ENCODE assay signal across 16 cellular contexts in the genomic region with DNA sequence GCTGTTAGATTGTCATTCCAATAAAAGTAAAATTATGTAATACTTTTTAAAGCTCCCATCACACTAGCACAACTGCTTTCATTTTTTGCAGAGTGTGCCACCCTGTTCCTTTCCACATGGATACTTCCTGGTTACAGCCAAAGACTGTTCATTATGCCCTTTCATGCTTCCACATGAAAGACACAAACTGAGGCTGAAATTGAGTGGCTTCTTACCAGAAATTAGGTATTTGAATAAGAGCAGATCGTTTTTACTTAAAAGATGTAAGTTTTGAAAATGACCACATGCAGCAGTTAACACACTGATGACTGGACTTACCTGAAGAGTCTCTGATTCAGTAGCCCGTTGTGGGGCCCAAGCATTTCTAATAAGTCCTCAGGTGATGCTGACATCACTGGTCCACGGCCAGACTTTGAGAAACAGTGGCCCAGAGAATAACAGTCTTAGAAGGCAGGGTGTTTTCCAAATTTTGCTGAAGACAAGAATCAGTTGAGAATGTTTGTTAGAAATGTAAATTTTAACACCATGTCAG.
DNase-seq lines count a peak whose midpoint lies in the region; ATAC-seq and TF ChIP-seq lines count a peak whose summit lies in the region.
"Had no signal": no experiment of that assay in that cellular context is flagged by ENCODE, and none has a peak within 500 bp of the region (broad histone marks: within the 10 kb centered on the region; RNA-seq: fewer than 3 reads in every experiment).

No MANE protein-coding gene starts in this region.

- H3K4me1 Mint-ChIP-seq in activated CD8-positive, alpha-beta memory T cell treated with anti-CD3 and anti-CD28 coated beads, Interleukin-2, amount 10 ng/mL, durations not matched to agents 7 days and 5 days: peaks cover 42% of the 10 kb centered on the region
- peaks cover 36% of the 10 kb centered on the region for H3K4me1 Mint-ChIP-seq in endodermal cell

- no peak overlapping the region for H3K4me3 Mint-ChIP-seq in activated CD8-positive, alpha-beta memory T cell treated with anti-CD3 and anti-CD28 coated beads, Interleukin-2, amount 10 ng/mL, durations not matched to agents 7 days and 5 days
- H3K4me3 Mint-ChIP-seq in endodermal cell: no peak overlapping the region
- H3K4me3 Mint-ChIP-seq: IgD-negative memory B cell had no signal

- no peaks in the 10 kb centered on the region for H3K9me3 Mint-ChIP-seq in activated CD8-positive, alpha-beta memory T cell treated with anti-CD3 and anti-CD28 coated beads, Interleukin-2, amount 10 ng/mL, durations not matched to agents 7 days and 5 days (ENCODE audit: low read depth)
- H3K9me3 Mint-ChIP-seq in endodermal cell: no peaks in the 10 kb centered on the region
- H3K9me3 Mint-ChIP-seq: IgD-negative memory B cell had no signal

- H3K27ac ChIP-seq in KMS-11: peak overlapping the region; percentile 80
- H3K27ac ChIP-seq in sigmoid colon: peak overlapping the region in 3 of 4 donors; percentile 21 to 59 (median 39)
- no peak overlapping the region for H3K27ac ChIP-seq in endodermal cell (ENCODE audit: low read depth, low read length)
- H3K27ac ChIP-seq: 22Rv1 had no signal

- no peak for ATAC-seq in activated CD8-positive, alpha-beta memory T cell treated with anti-CD3 and anti-CD28 coated beads, Interleukin-2, amount 10 ng/mL, durations not matched to agents 7 days and 5 days
- ATAC-seq in GM18498 (IDR thresholded peaks at IDR 0.05; ENCODE audit: unreplicated experiment): no peak
- ATAC-seq: HCT116 had no signal

- TF ChIP-seq POLR2A in sigmoid colon (IDR thresholded peaks at IDR 0.05): no peak

- WGBS in sigmoid colon, 2 donors: 59 to 80% methylated on average over 3 of the region's 3 CpGs
- 91 to 92% methylated on average over 3 of the region's 3 CpGs for WGBS in endodermal cell (ENCODE audit: insufficient coverage in 1 of 2, insufficient read length in 1 of 2), 2 experiments

- H3K9me3 ChIP-seq in sigmoid colon: no peaks in the 10 kb centered on the region
- H3K9me3 ChIP-seq in endodermal cell (ENCODE audit: control insufficient read depth, low read length): no peaks in the 10 kb centered on the region

- H4K20me1 ChIP-seq in KMS-11 (ENCODE audit: insufficient read depth): no peaks in the 10 kb centered on the region

- H3K79me2 ChIP-seq in KMS-11 (ENCODE audit: insufficient read depth, low read depth): no peaks in the 10 kb centered on the region

- H3K36me3 ChIP-seq in KMS-11 (ENCODE audit: insufficient read depth): no peaks in the 10 kb centered on the region
- no peaks in the 10 kb centered on the region for H3K36me3 ChIP-seq in sigmoid colon
- no peaks in the 10 kb centered on the region for H3K36me3 ChIP-seq in endodermal cell (ENCODE audit: control insufficient read depth, insufficient read depth, low read length)

- peak overlapping the region; percentile 47 for H3K27ac Mint-ChIP-seq in activated CD8-positive, alpha-beta memory T cell treated with anti-CD3 and anti-CD28 coated beads, Interleukin-2, amount 10 ng/mL, durations not matched to agents 7 days and 5 days
- no peak overlapping the region for H3K27ac Mint-ChIP-seq in endodermal cell
- H3K27ac Mint-ChIP-seq: IgD-negative memory B cell had no signal

- H3K4me3 ChIP-seq in KMS-11 (IDR thresholded peaks at IDR 0.05; ENCODE audit: insufficient read depth, low read depth, low read length): no peak overlapping the region
- H3K4me3 ChIP-seq in epithelial cell of esophagus (ENCODE audit: low read length): no peak overlapping the region
- no peak overlapping the region for H3K4me3 ChIP-seq in sigmoid colon
- H3K4me3 ChIP-seq in endodermal cell (ENCODE audit: low read length): no peak overlapping the region

- intact Hi-C loops in sigmoid colon (cut with DNase I): no loop called here

- no peak for DNase-seq in activated CD8-positive, alpha-beta memory T cell treated with anti-CD3 and anti-CD28 coated beads, Interleukin-2, amount 10 ng/mL, durations not matched to agents 7 days and 5 days
- no peak for DNase-seq in activated CD8-positive, alpha-beta memory T cell treated with anti-CD3 and anti-CD28 coated beads, Interleukin-2, amount 50 U/mL, for 4 hours
- DNase-seq in epithelial cell of esophagus (ENCODE audit: low read depth) (peak; percentile 33), sigmoid colon (no peak), endodermal cell (no peak), NCI-H2227 (lab: John Stamatoyannopoulos, UW; ENCODE audit: unreplicated experiment) (no peak)
- DNase-seq: NCI-H1092, NCI-H1694 treated with DMSO at 0.1 percent for 48 hours, NCI-H446 treated with DMSO at 0.1 percent for 48 hours, NCI-H774, SIG-M5 had no signal

- H3K4me2 ChIP-seq in KMS-11: peak overlapping the region; percentile 82

- no peak overlapping the region; the same call in 1 of the 2 replicates for H3K9ac ChIP-seq in KMS-11
- no peak overlapping the region for H3K9ac ChIP-seq in endodermal cell (ENCODE audit: extremely low read depth, low read length, poor library complexity, severe bottlenecking)

- H3K27me3 ChIP-seq in KMS-11 (ENCODE audit: insufficient read depth, low read depth): no peaks in the 10 kb centered on the region
- no peaks in the 10 kb centered on the region for H3K27me3 ChIP-seq in sigmoid colon
- no peaks in the 10 kb centered on the region for H3K27me3 ChIP-seq in endodermal cell (ENCODE audit: control insufficient read depth, insufficient read depth, low read length, poor library complexity, severe bottlenecking)

- no peak for TF ChIP-seq CTCF in KMS-11 (conservative IDR thresholded peaks at IDR 0.05; ENCODE audit: low read depth, low read length)
- TF ChIP-seq CTCF in epithelial cell of esophagus (IDR thresholded peaks at IDR 0.05; ENCODE audit: insufficient read depth, low read depth, low read length, missing control alignments): no peak
- TF ChIP-seq CTCF in sigmoid colon (IDR thresholded peaks at IDR 0.05): no peak
- no peak for TF ChIP-seq CTCF in endodermal cell (conservative IDR thresholded peaks at IDR 0.05)

- CTCF ChIA-PET in activated CD8-positive, alpha-beta memory T cell treated with anti-CD3 and anti-CD28 coated beads, Interleukin-2, amount 10 ng/mL, durations not matched to agents 7 days and 5 days (lab: Charles Lee): no interaction called here

- H3K4me1 ChIP-seq in KMS-11 (ENCODE audit: low read depth, poor library complexity, severe bottlenecking): peaks cover 80% of the 10 kb centered on the region
- H3K4me1 ChIP-seq in sigmoid colon: peaks cover 0 to 72% (median 37%) of the 10 kb centered on the region in 4 donors
- H3K4me1 ChIP-seq in endodermal cell (ENCODE audit: control insufficient read depth, insufficient read depth, low read length): peaks cover 5% of the 10 kb centered on the region

- H3K36me3 Mint-ChIP-seq in activated CD8-positive, alpha-beta memory T cell treated with anti-CD3 and anti-CD28 coated beads, Interleukin-2, amount 10 ng/mL, durations not matched to agents 7 days and 5 days: no peaks in the 10 kb centered on the region
- no peaks in the 10 kb centered on the region for H3K36me3 Mint-ChIP-seq in endodermal cell (ENCODE audit: low read depth)
- H3K36me3 Mint-ChIP-seq: IgD-negative memory B cell had no signal

- H2AFZ ChIP-seq in KMS-11 (ENCODE audit: low read depth): no peak overlapping the region

- H3K27me3 Mint-ChIP-seq in activated CD8-positive, alpha-beta memory T cell treated with anti-CD3 and anti-CD28 coated beads, Interleukin-2, amount 10 ng/mL, durations not matched to agents 7 days and 5 days: peaks cover 12% of the 10 kb centered on the region
- H3K27me3 Mint-ChIP-seq in endodermal cell (ENCODE audit: insufficient read depth): no peaks in the 10 kb centered on the region
- H3K27me3 Mint-ChIP-seq: IgD-negative memory B cell had no signal

- TF ChIP-seq EP300 in sigmoid colon (IDR thresholded peaks at IDR 0.05): no peak
